Comparison of ENCODE assay signal across 23 cellular contexts in the genomic region with DNA sequence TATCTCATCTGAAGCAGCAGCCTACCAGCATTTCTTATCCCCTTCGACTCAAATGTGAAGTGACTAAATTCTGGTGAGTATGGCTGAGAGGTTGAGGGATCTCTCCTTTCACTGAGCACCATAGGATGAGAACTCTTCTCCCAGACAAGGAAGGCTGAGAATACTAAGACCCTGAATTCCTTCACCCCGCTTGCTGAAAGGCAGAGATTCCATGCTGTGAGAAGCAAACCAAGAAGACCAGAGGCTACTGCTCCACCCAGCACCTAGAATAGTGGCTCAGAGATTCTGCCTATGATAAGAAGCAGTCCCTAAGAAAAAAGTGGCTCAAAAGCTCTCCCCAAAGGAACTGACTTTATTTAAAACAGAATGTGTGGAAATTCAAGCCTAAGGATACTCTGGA. TPM values are rescaled to one million over a fixed set of nuclear protein-coding genes. Genes with fewer than 3 reads are reported as not detected.
DNase-seq lines count a peak whose midpoint lies in the region; ATAC-seq and TF ChIP-seq lines count a peak whose summit lies in the region.
"Had no signal": no experiment of that assay in that cellular context is flagged by ENCODE, and none has a peak within 500 bp of the region (broad histone marks: within the 10 kb centered on the region; RNA-seq: fewer than 3 reads in every experiment).

No MANE protein-coding gene starts in this region.

- H3K79me2 ChIP-seq in HCT116 (ENCODE audit: insufficient read depth, low read length) (no peaks in the 10 kb centered on the region), mesendoderm (ENCODE audit: control insufficient read depth, insufficient read depth, low read length) (no peaks in the 10 kb centered on the region)

- H4K5ac ChIP-seq in mesendoderm (ENCODE audit: low read length) = no peak overlapping the region

- H3K4me1 Mint-ChIP-seq in activated T-helper 17 cell treated with anti-CD3 and anti-CD28 coated beads, Interleukin-2, amount 50 U/mL, for 72 hours = no peaks in the 10 kb centered on the region
- H3K4me1 Mint-ChIP-seq: CD8-positive, alpha-beta memory T cell had no signal

- H3K4me3 Mint-ChIP-seq in activated T-helper 17 cell treated with anti-CD3 and anti-CD28 coated beads, Interleukin-2, amount 50 U/mL, for 72 hours = no peak overlapping the region
- H3K4me3 Mint-ChIP-seq: CD8-positive, alpha-beta memory T cell; H9 had no signal

- CTCF ChIA-PET in HCT116 (lab: Charles Lee) = no interaction called here

- POLR2A ChIA-PET in HCT116 (lab: Charles Lee) = no interaction called here

- BruUV-seq in HCT116 (replicated peaks; lab: Mats Ljungman, UMichigan) = no TSS peak

- H2AK5ac ChIP-seq in mesendoderm (ENCODE audit: low read length) = no peak overlapping the region

- no peaks in the 10 kb centered on the region for H3K9me2 ChIP-seq in HCT116 (ENCODE audit: insufficient read depth)

- H3K36me3 ChIP-seq in HCT116 (ENCODE audit: control insufficient read depth in 1 of 2, insufficient read depth in 2 of 2, low read length in 2 of 2) = no peaks in the 10 kb centered on the region
- H3K36me3 ChIP-seq in mesendoderm (ENCODE audit: control insufficient read depth, insufficient read depth, low read length) = no peaks in the 10 kb centered on the region
- H3K36me3 ChIP-seq in spleen = no peaks in the 10 kb centered on the region

- no peaks in the 10 kb centered on the region for H3K9me3 ChIP-seq in HCT116 (ENCODE audit: control insufficient read depth in 1 of 2, insufficient read depth in 1 of 2, low read depth in 1 of 2, low read length in 2 of 2)
- H3K9me3 ChIP-seq in spleen = no peaks in the 10 kb centered on the region

- peaks cover 9% of the 10 kb centered on the region for H3K27me3 Mint-ChIP-seq in activated T-helper 17 cell treated with anti-CD3 and anti-CD28 coated beads, Interleukin-2, amount 50 U/mL, for 72 hours

- peaks cover 2 to 11% of the 10 kb centered on the region in 2 experiments; a peak in 2 of 4 replicates for H3K4me1 ChIP-seq in HCT116 (ENCODE audit: control insufficient read depth in 1 of 2, insufficient read depth in 2 of 2, low read length in 2 of 2)
- no peaks in the 10 kb centered on the region for H3K4me1 ChIP-seq in mesendoderm (ENCODE audit: control insufficient read depth, low read depth, low read length)
- H3K4me1 ChIP-seq in spleen = no peaks in the 10 kb centered on the region

- H3K27me3 ChIP-seq in HCT116 (ENCODE audit: insufficient read depth, low read length) (no peaks in the 10 kb centered on the region), mesendoderm (ENCODE audit: insufficient read depth, low read length, poor library complexity) (no peaks in the 10 kb centered on the region), spleen (replicated peaks in 1 of 7) (peaks cover 0 to 8% (median 0%) of the 10 kb centered on the region in 7 donors)

- H3K27ac ChIP-seq in HCT116 (ENCODE audit: low read depth, low read length) (no peak overlapping the region), caudate nucleus (ENCODE audit: low read depth, low read length) (peak overlapping the region; percentile 90), mesendoderm (ENCODE audit: low read depth, low read length) (no peak overlapping the region), temporal lobe (ENCODE audit: low read depth, low read length) (peak overlapping the region; percentile 93), spleen (no peak overlapping the region)
- H3K27ac ChIP-seq: C4-2B, RWPE1, SK-N-MC had no signal

- RAD21 ChIA-PET in HCT116 (lab: Charles Lee; ENCODE audit: low non-redundant PET in 1 of 2, low total read pairs in 2 of 2, uncharacterized antibody in 2 of 2, unreplicated experiment in 2 of 2) = no interaction called here

- intact Hi-C loops in HCT116 (cut with micrococcal nuclease) = no loop called here
- intact Hi-C loops in spleen (cut with DNase I; ENCODE audit: low total_unique reads) = no loop called here

- no peak overlapping the region for H3K23ac ChIP-seq in mesendoderm (ENCODE audit: low read length)

- no peak overlapping the region for H3K27ac Mint-ChIP-seq in activated T-helper 17 cell treated with anti-CD3 and anti-CD28 coated beads, Interleukin-2, amount 50 U/mL, for 72 hours
- H3K27ac Mint-ChIP-seq: H9 had no signal

- no peak overlapping the region for H3K18ac ChIP-seq in mesendoderm (ENCODE audit: low read length)

- no peak for TF ChIP-seq CTCF in HCT116 (IDR thresholded peaks at IDR 0.05 in 2 of 3, conservative IDR thresholded peaks at IDR 0.05 in 1 of 3; ENCODE audit: borderline replicate concordance in 1 of 3, insufficient read depth in 1 of 3, low read depth in 2 of 3, low read length in 2 of 3)
- no peak for TF ChIP-seq CTCF in spleen (IDR thresholded peaks at IDR 0.05 in 8 of 11, conservative IDR thresholded peaks at IDR 0.05 in 3 of 11)

- no peak overlapping the region for H3K9ac ChIP-seq in HCT116 (ENCODE audit: low read length)
- H3K9ac ChIP-seq in mesendoderm (ENCODE audit: low read length) = no peak overlapping the region

- H3K4me3 ChIP-seq in HCT116 (replicated peaks in 1 of 2; ENCODE audit: low read depth in 1 of 2, low read length in 2 of 2) = no peak overlapping the region
- no peak overlapping the region for H3K4me3 ChIP-seq in mesendoderm (ENCODE audit: low read length)
- H3K4me3 ChIP-seq in spleen = no peak overlapping the region
- H3K4me3 ChIP-seq: SK-N-MC had no signal

- no peak overlapping the region for H4K8ac ChIP-seq in mesendoderm (ENCODE audit: low read depth, low read length)

- peak; percentile 46 for ATAC-seq in HCT116
- ATAC-seq in activated T-helper 17 cell treated with anti-CD3 and anti-CD28 coated beads, Interleukin-2, amount 50 U/mL, for 72 hours (replicated peaks) = no peak

- TF ChIP-seq RAD21 in HCT116 (IDR thresholded peaks at IDR 0.05; ENCODE audit: low read depth) = no peak

- H2BK5ac ChIP-seq in mesendoderm (ENCODE audit: low read length) = no peak overlapping the region

- no CpG with 5 or more reads among the region's 2 CpGs for WGBS in mesendoderm (ENCODE audit: extremely low coverage, insufficient coverage, low lambda C conversion rate)
- WGBS in spleen, 5 donors = 72 to 95% (median 86%) methylated on average over 2 of the region's 2 CpGs

- no peak overlapping the region for H2BK120ac ChIP-seq in mesendoderm (ENCODE audit: low read depth, low read length)

- no peak overlapping the region for H3K4ac ChIP-seq in mesendoderm (ENCODE audit: low read depth, low read length)

- DNase-seq in HCT116 (ENCODE audit: low read depth, low spot score) = no peak
- DNase-seq in caudate nucleus (lab: John Stamatoyannopoulos, UW) = peak in 1 of 61 donors; percentile 0
- peak; percentile 38 for DNase-seq in mesendoderm
- DNase-seq in spleen = no peak
- DNase-seq in NCI-H146 (lab: John Stamatoyannopoulos, UW) = no peak
- DNase-seq: CD8-positive, alpha-beta memory T cell; DMS153; H9; KBM-7; MM.1S; NCI-H1092; NCI-H2029 treated with DMSO at 0.1 percent for 48 hours; NCI-H226; NCI-H510A treated with DMSO at 0.1 percent for 48 hours; NCI-H748 treated with DMSO at 0.1 percent for 48 hours; SHP77 treated with DMSO at 0.1 percent for 48 hours; SW 1271 had no signal

- TF ChIP-seq POLR2A in HCT116 (IDR thresholded peaks at IDR 0.05; ENCODE audit: borderline replicate concordance, extremely low read depth, insufficient read depth, insufficient read length) (no peak), spleen (IDR thresholded peaks at IDR 0.05) (no peak)

- H3K79me1 ChIP-seq in mesendoderm (ENCODE audit: low read length) = no peaks in the 10 kb centered on the region

- 0 out of 2 replicates have a peak overlapping the region, but pooled peaks have one; percentile 3 for H3K4me2 ChIP-seq in HCT116 (ENCODE audit: low read length)
- H3K4me2 ChIP-seq in mesendoderm (ENCODE audit: low read length) = no peak overlapping the region

- H2BK15ac ChIP-seq in mesendoderm (replicated peaks; ENCODE audit: low read depth) = no peak overlapping the region

- H3K36me3 Mint-ChIP-seq in activated T-helper 17 cell treated with anti-CD3 and anti-CD28 coated beads, Interleukin-2, amount 50 U/mL, for 72 hours (ENCODE audit: low read depth) = no peaks in the 10 kb centered on the region
- H3K36me3 Mint-ChIP-seq: CD8-positive, alpha-beta memory T cell had no signal

- H4K20me1 ChIP-seq in HCT116 (ENCODE audit: insufficient read depth) = no peaks in the 10 kb centered on the region

- H2AFZ ChIP-seq in HCT116 (ENCODE audit: low read depth, low read length, poor library complexity, severe bottlenecking) = no peak overlapping the region

- H3K56ac ChIP-seq in mesendoderm (ENCODE audit: low read length) = no peak overlapping the region

- peaks cover 4% of the 10 kb centered on the region for H3K9me3 Mint-ChIP-seq in activated T-helper 17 cell treated with anti-CD3 and anti-CD28 coated beads, Interleukin-2, amount 50 U/mL, for 72 hours
- H3K9me3 Mint-ChIP-seq: H9 had no signal

TF ChIP-seq in HCT116, 20 proteins besides CTCF, POLR2A, EP300 and RAD21 (continues in another document):
- TF ChIP-seq JUND (IDR thresholded peaks at IDR 0.05) (no peak), CEBPB (IDR thresholded peaks at IDR 0.05; ENCODE audit: low read depth) (no peak), POLR2AphosphoS5 (IDR thresholded peaks at IDR 0.05; ENCODE audit: low read depth, low read length) (no peak), SRF (IDR thresholded peaks at IDR 0.05; ENCODE audit: low read depth) (no peak), EZH2phosphoT487 (IDR thresholded peaks at IDR 0.05; ENCODE audit: borderline replicate concordance) (no peak)
- TF ChIP-seq, protein P1, sequence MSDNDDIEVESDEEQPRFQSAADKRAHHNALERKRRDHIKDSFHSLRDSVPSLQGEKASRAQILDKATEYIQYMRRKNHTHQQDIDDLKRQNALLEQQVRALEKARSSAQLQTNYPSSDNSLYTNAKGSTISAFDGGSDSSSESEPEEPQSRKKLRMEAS (IDR thresholded peaks at IDR 0.05) = no peak

RNA-seq across cellular contexts. Expression of a gene that starts 26.7 kb away (rescaled TPM):
- 0.12 TPM for total RNA-seq in HCT116 (2021; ENCODE audit: unreplicated experiment)
- 0.04 TPM in 1 of 2 replicates, not detected in the other for polyA plus RNA-seq in HCT116 (2012)
- polyA plus RNA-seq in mesendoderm (2013, experiment 1 of 2) = not detected
- polyA plus RNA-seq in mesendoderm (2013, experiment 2 of 2) = not detected
- 0.25 TPM for total RNA-seq in temporal lobe
- total RNA-seq in spleen = 1 to 10 TPM; 1.5 to 6.2 (median 4.4) TPM
- under 1 TPM; 0.22 to 0.74 (median 0.68) TPM for polyA plus RNA-seq in spleen
- not detected for total RNA-seq in activated T-helper 17 cell treated with anti-CD3 and anti-CD28 coated beads, Interleukin-2, amount 50 U/mL, for 72 hours
- total RNA-seq: Calu3; CD8-positive, alpha-beta memory T cell; H9 had no signal
- polyA plus RNA-seq: CD8-positive, alpha-beta memory T cell had no signal

Comparison
In these comparisons a context has a peak if more than half of its experiments do, and no peak if none do; other contexts are left out.
1. H3K27ac ChIP-seq: peak in caudate nucleus (single experiment) and temporal lobe (single experiment); none in HCT116 (single experiment), mesendoderm (single experiment) and spleen (0 of 8).